ENCODE assay signal across 17 cellular contexts in the genomic region with DNA sequence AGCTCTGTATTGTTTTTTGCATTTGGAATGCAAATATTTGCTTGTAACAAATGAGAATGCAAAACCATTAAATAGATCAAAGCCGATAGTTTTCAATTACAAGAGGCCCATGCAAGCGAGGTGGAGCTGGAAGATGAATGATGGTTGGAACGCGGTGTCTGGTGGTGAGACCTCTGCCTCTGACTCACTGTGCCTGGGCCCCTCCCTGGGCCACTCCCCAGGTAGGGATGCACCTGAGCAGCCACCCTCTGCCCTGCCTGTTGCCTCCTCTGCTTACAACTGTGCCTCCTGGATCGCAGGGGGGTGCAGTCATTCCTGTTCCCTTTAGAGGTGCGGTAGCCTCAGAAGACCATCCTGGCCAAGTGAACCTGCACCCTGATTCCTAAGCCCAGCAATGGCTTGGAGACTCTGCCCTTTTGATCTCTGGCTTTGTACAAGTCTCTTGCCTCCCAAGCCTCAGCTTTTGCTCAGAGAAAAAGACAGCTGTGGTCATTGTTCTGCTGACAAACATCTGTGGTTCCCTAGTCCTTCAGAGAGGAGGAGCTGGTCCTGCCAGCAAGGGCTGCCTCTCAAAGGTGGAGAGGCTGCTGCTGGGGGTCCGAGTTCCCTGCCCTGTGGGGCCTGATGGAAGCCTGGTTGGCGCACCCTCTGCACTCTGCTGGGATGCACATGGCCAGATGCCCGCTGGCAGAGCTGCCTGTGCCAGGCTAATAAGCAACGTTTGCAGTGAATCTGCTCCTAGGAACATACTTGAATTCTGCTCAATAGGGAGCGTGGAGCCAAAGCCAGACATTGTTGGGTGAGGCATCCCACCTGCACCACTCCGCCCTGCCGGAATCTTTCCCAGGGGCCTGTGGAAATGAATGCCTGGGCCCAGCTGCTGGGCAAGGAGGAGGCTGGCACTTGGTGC.
"Had no signal": no experiment of that assay in that cellular context is flagged by ENCODE, and none has a peak within 500 bp of the region (broad histone marks: within the 10 kb centered on the region; RNA-seq: fewer than 3 reads in every experiment).

No MANE protein-coding gene starts in this region.

- H3K27ac Mint-ChIP-seq: activated naive CD8-positive, alpha-beta T cell treated with anti-CD3 and anti-CD28 coated beads for 36 hours; T-helper 2 cell treated with Interferon-gamma antibody and Interleukin-4, amounts not matched to agents 5 μg/mL and 100 μg/mL, for 36 hours had no signal

- H3K27me3 ChIP-seq: upper lobe of left lung had no signal

- H3K4me1 Mint-ChIP-seq: activated naive CD8-positive, alpha-beta T cell treated with anti-CD3 and anti-CD28 coated beads for 36 hours had no signal

- DNase-seq: activated CD4-positive, alpha-beta T cell treated with anti-CD3 and anti-CD28 coated beads, Interleukin-2, amount 50 U/mL, for 48 hours; activated gamma-delta T cell; activated naive CD8-positive, alpha-beta T cell treated with anti-CD3 and anti-CD28 coated beads for 36 hours; activated T-cell treated with anti-CD3 and anti-CD28 coated beads, Interleukin-2, amount 50 U/mL, for 48 hours; aorta; esophagus squamous epithelium; foreskin fibroblast; heart left ventricle; mesendoderm; sigmoid colon; stimulated activated naive CD4-positive, alpha-beta T cell; upper lobe of left lung had no signal

- H3K4me3 Mint-ChIP-seq: activated naive CD8-positive, alpha-beta T cell treated with anti-CD3 and anti-CD28 coated beads for 36 hours; T-helper 2 cell treated with Interferon-gamma antibody and Interleukin-4, amounts not matched to agents 5 μg/mL and 100 μg/mL, for 36 hours had no signal

- H3K4me1 ChIP-seq: heart left ventricle, left lung, prostate gland, upper lobe of left lung had no signal

- H3K36me3 ChIP-seq: cardiac muscle cell, esophagus squamous epithelium, heart left ventricle, left lung, prostate gland, sigmoid colon, suprapubic skin, upper lobe of left lung had no signal

- H3K36me3 Mint-ChIP-seq: activated naive CD8-positive, alpha-beta T cell treated with anti-CD3 and anti-CD28 coated beads for 36 hours had no signal

- H3K4me3 ChIP-seq: cardiac muscle cell, esophagus squamous epithelium, heart left ventricle, left lung, prostate gland, sigmoid colon, suprapubic skin, upper lobe of left lung had no signal

- H3K27ac ChIP-seq: cardiac muscle cell, esophagus squamous epithelium, heart left ventricle, left lung, prostate gland, sigmoid colon, suprapubic skin, upper lobe of left lung had no signal

- H3K9me3 ChIP-seq: esophagus squamous epithelium, heart left ventricle, left lung, prostate gland, sigmoid colon, suprapubic skin, upper lobe of left lung had no signal

- H3K9me3 Mint-ChIP-seq: activated naive CD8-positive, alpha-beta T cell treated with anti-CD3 and anti-CD28 coated beads for 36 hours; T-helper 2 cell treated with Interferon-gamma antibody and Interleukin-4, amounts not matched to agents 5 μg/mL and 100 μg/mL, for 36 hours had no signal
